8 cellular contexts compared by ENCODE assay signal in genomic region chr15:99438691-99439523, GRCh38.
A peak's percentile ranks its signal among the peaks of the same experiment; 100 is the strongest.
DNase-seq lines count a peak whose midpoint lies in the region; ATAC-seq, FAIRE-seq and TF ChIP-seq lines count a peak whose summit lies in the region.

No MANE protein-coding gene starts in this region.

- intact Hi-C loops in HepG2 (cut with micrococcal nuclease; ENCODE audit: unreplicated experiment), result no loop called here

- no peak for TF ChIP-seq POLR2A in HepG2 (IDR thresholded peaks at IDR 0.05; ENCODE audit: insufficient read depth in 1 of 2, low read depth in 2 of 2, low read length in 2 of 2)

- H3K4me3 Mint-ChIP-seq in activated naive CD8-positive, alpha-beta T cell treated with anti-CD3 and anti-CD28 coated beads for 36 hours, result peak overlapping the region; percentile 54

- H3K4me3 ChIP-seq in OCI-LY1 (ENCODE audit: low read depth, low read length, poor library complexity, severe bottlenecking) (no peak overlapping the region), HepG2 (replicated peaks in 1 of 3; ENCODE audit: insufficient read depth in 1 of 3, low read depth in 2 of 3, low read length in 3 of 3) (peak overlapping the region in 1 of 3 experiments; percentile 23; a peak in 1 of 6 replicates)

- H3K4me1 Mint-ChIP-seq in activated naive CD8-positive, alpha-beta T cell treated with anti-CD3 and anti-CD28 coated beads for 36 hours, result peaks cover 77% of the 10 kb centered on the region

- no peak for ATAC-seq in HepG2
- ATAC-seq in stimulated activated naive CD8-positive, alpha-beta T cell treated with anti-CD3 and anti-CD28 coated beads, Interleukin-15, Interleukin-2, amounts not matched to agents 100 U/mL and 50 U/mL, for 24 hours, result no peak
- no peak for ATAC-seq in HG02610 (IDR thresholded peaks at IDR 0.05; ENCODE audit: unreplicated experiment)
- no peak for ATAC-seq in HG03378 (IDR thresholded peaks at IDR 0.05; ENCODE audit: unreplicated experiment)

- H3K9me3 Mint-ChIP-seq in activated naive CD8-positive, alpha-beta T cell treated with anti-CD3 and anti-CD28 coated beads for 36 hours, result no peaks in the 10 kb centered on the region

- H3K4me2 ChIP-seq in OCI-LY1 (ENCODE audit: low read length), result peak overlapping the region; percentile 35
- H3K4me2 ChIP-seq in HepG2 (ENCODE audit: low read depth, low read length), result peak overlapping the region; percentile 49

- H3K27me3 Mint-ChIP-seq in activated naive CD8-positive, alpha-beta T cell treated with anti-CD3 and anti-CD28 coated beads for 36 hours, result no peaks in the 10 kb centered on the region

- H3K9me2 ChIP-seq in OCI-LY1 (ENCODE audit: low read depth, low read length), result no peaks in the 10 kb centered on the region

- TF ChIP-seq CTCF in OCI-LY1 (IDR thresholded peaks at IDR 0.05; ENCODE audit: low read length), result no peak
- TF ChIP-seq CTCF in HepG2 (CRISPR knock-in tag; IDR thresholded peaks at IDR 0.05), result no peak

- POLR2A ChIA-PET in HepG2 (lab: Yijun Ruan, JAX), result no interaction called here

- no peak for FAIRE-seq in HepG2 (lab: Jason Lieb, UNC)

- DNase-seq in activated naive CD8-positive, alpha-beta T cell treated with anti-CD3 and anti-CD28 coated beads for 36 hours, result peak; percentile 74
- no peak for DNase-seq in HepG2 (ENCODE audit: low spot score)
- peak; percentile 42 for DNase-seq in stimulated activated naive CD8-positive, alpha-beta T cell treated with anti-CD3 and anti-CD28 coated beads, Interleukin-15, Interleukin-2, amounts not matched to agents 100 U/mL and 50 U/mL, for 24 hours
- DNase-seq in HPDE6-E6E7 (ENCODE audit: extremely low spot score), result no peak
- no peak for DNase-seq in amniotic stem cell (lab: John Stamatoyannopoulos, UW)

- WGBS in HepG2 (ENCODE audit: low lambda C conversion rate), result 50% methylated on average over 24 of the region's 24 CpGs

- H3K79me2 ChIP-seq in OCI-LY1 (ENCODE audit: insufficient read depth, low read length) (no peaks in the 10 kb centered on the region), HepG2 (ENCODE audit: insufficient read depth, low read length) (no peaks in the 10 kb centered on the region)

- no peak for TF ChIP-seq RAD21 in HepG2 (CRISPR knock-in tag; IDR thresholded peaks at IDR 0.05)

- H3K4me1 ChIP-seq in OCI-LY1 (ENCODE audit: insufficient read depth, low read length, severe bottlenecking) (peaks cover 5% of the 10 kb centered on the region), HepG2 (ENCODE audit: insufficient read depth, low read length) (peaks cover 46% of the 10 kb centered on the region)

- H2AFZ ChIP-seq in OCI-LY1 (ENCODE audit: low read length) (no peak overlapping the region), HepG2 (ENCODE audit: low read length) (no peak overlapping the region)

- H3K27ac ChIP-seq in OCI-LY1 (ENCODE audit: low read depth, low read length, poor library complexity, severe bottlenecking) (no peak overlapping the region), HepG2 (ENCODE audit: extremely low read length, insufficient read depth, low read length) (no peak overlapping the region)

- H4K20me1 ChIP-seq in OCI-LY1 (ENCODE audit: insufficient read depth, low read length) (no peaks in the 10 kb centered on the region), HepG2 (ENCODE audit: insufficient read depth, low read length) (no peaks in the 10 kb centered on the region)

- in situ Hi-C loops in HepG2 (cut with HindIII; ENCODE audit: extremely low pct_ligation_motif_present, low pct_unique_long_range_greater_than_20kb), result loop anchor here (10.0 kb wide), 1 partner anchor 126 kb away; the partner anchor contains the start of gene MEF2A

- no TSS peak for BruUV-seq in HepG2 (replicated peaks; lab: Mats Ljungman, UMichigan)

- no peaks in the 10 kb centered on the region for H3K9me3 ChIP-seq in OCI-LY1 (ENCODE audit: low read length)
- H3K9me3 ChIP-seq in HepG2 (ENCODE audit: low read length), result no peaks in the 10 kb centered on the region

- H3K36me3 Mint-ChIP-seq in activated naive CD8-positive, alpha-beta T cell treated with anti-CD3 and anti-CD28 coated beads for 36 hours, result no peaks in the 10 kb centered on the region

- H3K27me3 ChIP-seq in OCI-LY1 (ENCODE audit: insufficient read depth, low read length) (peaks cover 8% of the 10 kb centered on the region), HepG2 (ENCODE audit: control insufficient read depth in 1 of 2, insufficient read depth in 2 of 2, low read length in 2 of 2) (peaks cover 11 to 78% of the 10 kb centered on the region in 2 experiments)

- TF ChIP-seq EP300 in HepG2 (IDR thresholded peaks at IDR 0.05; ENCODE audit: low read depth in 2 of 2, low read length in 2 of 2), result no peak
- TF ChIP-seq EP300 in HepG2 (CRISPR knock-in tag; IDR thresholded peaks at IDR 0.05; ENCODE audit: borderline replicate concordance), result no peak

- H3K27ac Mint-ChIP-seq in activated naive CD8-positive, alpha-beta T cell treated with anti-CD3 and anti-CD28 coated beads for 36 hours, result peak overlapping the region; percentile 65

- no peaks in the 10 kb centered on the region for H3K36me3 ChIP-seq in OCI-LY1 (ENCODE audit: insufficient read depth, low read length)
- H3K36me3 ChIP-seq in HepG2 (replicated peaks in 1 of 2; ENCODE audit: control insufficient read depth in 1 of 2, insufficient read depth in 2 of 2, low read length in 2 of 2), result no peaks in the 10 kb centered on the region

- no peaks in the 10 kb centered on the region for H3F3A ChIP-seq in OCI-LY1 (ENCODE audit: insufficient read depth, low read length)

- H3K9ac ChIP-seq in OCI-LY1 (ENCODE audit: low read length) (no peak overlapping the region), HepG2 (ENCODE audit: insufficient read depth, low read depth, low read length) (no peak overlapping the region)

- CTCF ChIA-PET in HepG2 (lab: Yijun Ruan, JAX; ENCODE audit: low intra/inter-chr PET ratio, low total read pairs), result no interaction called here

TF ChIP-seq in HepG2, 621 proteins besides CTCF, POLR2A, EP300 and RAD21 (continues in another document):
- TF ChIP-seq ZNF317 (CRISPR knock-in tag; IDR thresholded peaks at IDR 0.05) (no peak), HHEX (CRISPR knock-in tag; IDR thresholded peaks at IDR 0.05) (no peak), FOXA1 (IDR thresholded peaks at IDR 0.05) (no peak), FOXA1 (CRISPR knock-in tag; IDR thresholded peaks at IDR 0.05) (no peak), MLXIP (CRISPR knock-in tag; IDR thresholded peaks at IDR 0.05; ENCODE audit: borderline replicate concordance) (no peak), GZF1 (CRISPR knock-in tag; IDR thresholded peaks at IDR 0.05) (no peak), NAIF1 (CRISPR knock-in tag; IDR thresholded peaks at IDR 0.05; ENCODE audit: borderline replicate concordance) (no peak), PITX1 (CRISPR knock-in tag; IDR thresholded peaks at IDR 0.05) (no peak), MXI1 (IDR thresholded peaks at IDR 0.05; ENCODE audit: borderline replicate concordance, low read depth, low read length) (no peak), SNAPC4 (CRISPR knock-in tag; IDR thresholded peaks at IDR 0.05) (no peak)

Comparison
In these comparisons a context has a peak if more than half of its experiments do, and no peak if none do; other contexts are left out.
1. DNase-seq: peak in activated naive CD8-positive, alpha-beta T cell treated with anti-CD3 and anti-CD28 coated beads for 36 hours (single experiment) and stimulated activated naive CD8-positive, alpha-beta T cell treated with anti-CD3 and anti-CD28 coated beads, Interleukin-15, Interleukin-2, amounts not matched to agents 100 U/mL and 50 U/mL, for 24 hours (single experiment); none in HepG2 (single experiment), HPDE6-E6E7 (single experiment) and amniotic stem cell (single experiment).